ENCODE assay signal across 25 cellular contexts in the genomic region with DNA sequence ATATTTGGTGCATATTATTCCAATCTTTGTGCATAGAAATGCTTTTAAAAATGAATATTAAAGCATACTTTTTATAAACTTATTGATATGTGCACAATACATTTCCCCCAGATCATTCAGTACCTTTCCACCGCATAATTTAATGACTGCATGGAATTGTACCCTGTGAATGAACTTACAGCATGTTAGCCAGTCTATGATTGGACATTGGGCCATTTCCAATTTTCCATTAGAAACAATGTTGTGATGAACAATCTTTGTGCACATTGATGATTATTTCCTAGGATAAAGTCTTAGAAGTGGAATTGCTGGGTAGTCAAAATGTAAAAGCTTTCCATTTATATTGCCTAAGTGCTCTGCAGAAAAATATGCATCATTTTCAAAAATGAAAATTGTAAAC.
"Had no signal": no experiment of that assay in that cellular context is flagged by ENCODE, and none has a peak within 500 bp of the region (broad histone marks: within the 10 kb centered on the region; RNA-seq: fewer than 3 reads in every experiment).

No MANE protein-coding gene starts in this region.

- FAIRE-seq: RCC 7860 had no signal

- H3K27ac ChIP-seq: KMS-11, VCaP had no signal

- H3K27me3 ChIP-seq: MG63 had no signal

- H3K4me1 Mint-ChIP-seq: activated T-helper 17 cell treated with anti-CD3 and anti-CD28 coated beads, Interleukin-2, amount 50 U/mL, for 72 hours had no signal

- DNase-seq: activated CD4-positive, alpha-beta memory T cell treated with anti-CD3 and anti-CD28 coated beads, Interleukin-2, amount 10 ng/mL, durations not matched to agents 7 days and 5 days; activated CD4-positive, alpha-beta T cell treated with anti-CD3 and anti-CD28 coated beads for 36 hours; activated CD4-positive, alpha-beta T cell treated with anti-CD3 and anti-CD28 coated beads, Interleukin-2, amount 50 U/mL, for 1 hour; activated gamma-delta T cell; activated naive CD4-positive, alpha-beta T cell treated with anti-CD3 and anti-CD28 coated beads for 36 hours; activated naive CD8-positive, alpha-beta T cell treated with anti-CD3 and anti-CD28 coated beads, Interleukin-2, amount 10 ng/mL, durations not matched to agents 7 days and 5 days; activated T-cell treated with anti-CD3 and anti-CD28 coated beads for 4 hours; activated T-cell treated with anti-CD3 and anti-CD28 coated beads, Interleukin-2, amount 50 U/mL, for 48 hours; aorta; cerebellar nuclear complex; MG63; MV-4-11; NCI-H1092 treated with DMSO at 0.1 percent for 48 hours; NCI-H1436; NCI-H1694 treated with DMSO at 0.1 percent for 48 hours; NCI-H2029 treated with DMSO at 0.1 percent for 48 hours; NCI-H510A treated with DMSO at 0.1 percent for 48 hours; NCI-H69; PC-3; SHP77; T-helper 1 cell had no signal

- H3K4me3 ChIP-seq: MG63 had no signal

- H3K36me3 ChIP-seq: MG63 had no signal

- H3K9me3 ChIP-seq: MG63 had no signal

- H3K4me2 ChIP-seq: KMS-11 had no signal

- H3K9ac ChIP-seq: KMS-11 had no signal

- H3K9me3 Mint-ChIP-seq: activated CD4-positive, alpha-beta memory T cell treated with anti-CD3 and anti-CD28 coated beads, Interleukin-2, amount 10 ng/mL, durations not matched to agents 7 days and 5 days; activated naive CD4-positive, alpha-beta T cell treated with anti-CD3 and anti-CD28 coated beads for 36 hours; activated naive CD8-positive, alpha-beta T cell treated with anti-CD3 and anti-CD28 coated beads, Interleukin-2, amount 10 ng/mL, durations not matched to agents 7 days and 5 days; activated T-helper 17 cell treated with anti-CD3 and anti-CD28 coated beads, Interleukin-2, amount 50 U/mL, for 72 hours had no signal

- H3K27me3 Mint-ChIP-seq: activated CD4-positive, alpha-beta memory T cell treated with anti-CD3 and anti-CD28 coated beads, Interleukin-2, amount 10 ng/mL, durations not matched to agents 7 days and 5 days; activated CD4-positive, alpha-beta T cell treated with anti-CD3 and anti-CD28 coated beads for 36 hours; activated naive CD8-positive, alpha-beta T cell treated with anti-CD3 and anti-CD28 coated beads, Interleukin-2, amount 10 ng/mL, durations not matched to agents 7 days and 5 days; activated T-helper 17 cell treated with anti-CD3 and anti-CD28 coated beads, Interleukin-2, amount 50 U/mL, for 72 hours had no signal

- ATAC-seq: activated CD4-positive, alpha-beta T cell treated with anti-CD3 and anti-CD28 coated beads for 36 hours; activated T-helper 17 cell treated with anti-CD3 and anti-CD28 coated beads, Interleukin-2, amount 50 U/mL, for 72 hours; PC-3 had no signal

- H3K27ac Mint-ChIP-seq: activated CD4-positive, alpha-beta memory T cell treated with anti-CD3 and anti-CD28 coated beads, Interleukin-2, amount 10 ng/mL, durations not matched to agents 7 days and 5 days; activated CD4-positive, alpha-beta T cell treated with anti-CD3 and anti-CD28 coated beads for 36 hours; activated naive CD4-positive, alpha-beta T cell treated with anti-CD3 and anti-CD28 coated beads for 36 hours; activated naive CD8-positive, alpha-beta T cell treated with anti-CD3 and anti-CD28 coated beads, Interleukin-2, amount 10 ng/mL, durations not matched to agents 7 days and 5 days; activated T-helper 17 cell treated with anti-CD3 and anti-CD28 coated beads, Interleukin-2, amount 50 U/mL, for 72 hours had no signal

- H3K4me3 Mint-ChIP-seq: activated CD4-positive, alpha-beta memory T cell treated with anti-CD3 and anti-CD28 coated beads, Interleukin-2, amount 10 ng/mL, durations not matched to agents 7 days and 5 days; activated CD4-positive, alpha-beta T cell treated with anti-CD3 and anti-CD28 coated beads for 36 hours; activated naive CD4-positive, alpha-beta T cell treated with anti-CD3 and anti-CD28 coated beads for 36 hours; activated naive CD8-positive, alpha-beta T cell treated with anti-CD3 and anti-CD28 coated beads, Interleukin-2, amount 10 ng/mL, durations not matched to agents 7 days and 5 days; activated T-helper 17 cell treated with anti-CD3 and anti-CD28 coated beads, Interleukin-2, amount 50 U/mL, for 72 hours had no signal
